7 cellular contexts compared by ENCODE assay signal in genomic region chr14:58950555-58950954, GRCh38.
"Had no signal": no experiment of that assay in that cellular context is flagged by ENCODE, and none has a peak within 500 bp of the region (broad histone marks: within the 10 kb centered on the region; RNA-seq: fewer than 3 reads in every experiment).

No MANE protein-coding gene starts in this region.

- H3K4me2 ChIP-seq: GM23338, KMS-11 had no signal

- H3K27ac Mint-ChIP-seq: GM23338, H9, IgD-negative memory B cell had no signal

- H3K4me1 Mint-ChIP-seq: IgD-negative memory B cell had no signal

- ATAC-seq: GM23338 had no signal

- H3K27ac ChIP-seq: KMS-11 had no signal

- H3K4me3 ChIP-seq: GM23338 had no signal

- H2AFZ ChIP-seq: GM23338 had no signal

- H3K36me3 Mint-ChIP-seq: IgD-negative memory B cell had no signal

- DNase-seq: H9, HCEC 1CT, Karpas-422, KBM-7 had no signal

- H3K4me3 Mint-ChIP-seq: GM23338, H9, IgD-negative memory B cell had no signal

- H3K9ac ChIP-seq: KMS-11 had no signal
